ENCODE assay signal across 1 cellular context in genomic region chr4:41865981-41866798, GRCh38.
TF ChIP-seq lines count a peak whose summit lies in the region.

No MANE protein-coding gene starts in this region.

TF ChIP-seq in HepG2, 621 proteins besides CTCF, POLR2A, EP300 and RAD21 (continued from another document):
- TF ChIP-seq ZNF362 (CRISPR knock-in tag; IDR thresholded peaks at IDR 0.05; ENCODE audit: borderline replicate concordance) (no peak), ZNF550 (CRISPR knock-in tag; IDR thresholded peaks at IDR 0.05; ENCODE audit: borderline replicate concordance) (no peak), MLLT10 (CRISPR knock-in tag; IDR thresholded peaks at IDR 0.05) (no peak), NCOA5 (CRISPR knock-in tag; IDR thresholded peaks at IDR 0.05) (no peak), ATRX (CRISPR knock-in tag; IDR thresholded peaks at IDR 0.05; ENCODE audit: borderline replicate concordance) (no peak), ARID2 (CRISPR knock-in tag; IDR thresholded peaks at IDR 0.05; ENCODE audit: borderline replicate concordance) (no peak), ELF1 (CRISPR knock-in tag; IDR thresholded peaks at IDR 0.05) (no peak)
